ENCODE assay signal across 23 cellular contexts in the genomic region with DNA sequence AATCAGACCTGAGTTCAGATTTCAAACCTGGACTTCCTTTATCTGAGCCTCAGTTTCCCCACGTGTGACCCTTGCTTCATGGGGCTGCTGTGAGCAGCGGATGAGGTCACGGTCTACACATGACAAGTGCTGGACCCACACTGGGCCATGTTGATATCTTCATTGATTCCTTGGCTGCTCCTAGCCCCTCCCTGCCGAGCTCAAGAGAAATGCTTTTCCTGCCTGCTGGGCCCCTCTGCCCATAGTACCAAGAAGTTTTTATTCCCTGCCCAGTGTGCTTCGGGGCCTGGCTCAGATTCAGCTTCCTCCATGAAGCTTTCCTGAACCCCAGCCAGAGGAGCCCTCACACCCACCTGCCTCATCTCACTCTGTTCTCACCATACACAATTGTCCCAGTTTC.
"Had no signal": no experiment of that assay in that cellular context is flagged by ENCODE, and none has a peak within 500 bp of the region (broad histone marks: within the 10 kb centered on the region; RNA-seq: fewer than 3 reads in every experiment).

No MANE protein-coding gene starts in this region.

- H3K36me3 ChIP-seq: brain microvascular endothelial cell had no signal

- DNase-seq: activated CD4-positive, alpha-beta memory T cell treated with anti-CD3 and anti-CD28 coated beads for 36 hours; activated CD4-positive, alpha-beta T cell treated with anti-CD3 and anti-CD28 coated beads for 36 hours; activated CD4-positive, alpha-beta T cell treated with anti-CD3 and anti-CD28 coated beads, Interleukin-2, amount 10 ng/mL, durations not matched to agents 24 days and 14 days; activated CD4-positive, CD25-positive, alpha-beta regulatory T cell; activated CD4-positive, CD25-positive, alpha-beta regulatory T cell treated with anti-CD3 and anti-CD28 coated beads, Interleukin-2, amount 50 U/mL, for 72 hours; activated CD8-positive, alpha-beta memory T cell treated with anti-CD3 and anti-CD28 coated beads, Interleukin-2, amount 10 ng/mL, durations not matched to agents 7 days and 5 days; activated CD8-positive, alpha-beta memory T cell treated with anti-CD3 and anti-CD28 coated beads, Interleukin-2, amount 50 U/mL, for 4 hours; activated CD8-positive, alpha-beta T cell treated with anti-CD3 and anti-CD28 coated beads, Interleukin-2, amount 10 ng/mL, durations not matched to agents 7 days and 5 days; activated gamma-delta T cell; activated naive CD4-positive, alpha-beta T cell; activated naive CD4-positive, alpha-beta T cell treated with anti-CD3 and anti-CD28 coated beads, Interleukin-2, amount 10 ng/mL, durations not matched to agents 7 days and 5 days; activated naive CD8-positive, alpha-beta T cell treated with anti-CD3 and anti-CD28 coated beads, Interleukin-2, amount 10 ng/mL, durations not matched to agents 7 days and 5 days; activated T-cell treated with anti-CD3 and anti-CD28 coated beads, Interleukin-2, amount 50 U/mL, for 1 hour; activated T-cell treated with anti-CD3 and anti-CD28 coated beads, Interleukin-2, amount 50 U/mL, for 48 hours; anterior cingulate cortex; brain microvascular endothelial cell; caudate nucleus; effector memory CD4-positive, alpha-beta T cell; endodermal cell; foreskin fibroblast; T-helper 2 cell had no signal

- H3K27ac ChIP-seq: brain microvascular endothelial cell had no signal

- ATAC-seq: activated CD4-positive, alpha-beta T cell treated with anti-CD3 and anti-CD28 coated beads for 36 hours; activated CD8-positive, alpha-beta memory T cell treated with anti-CD3 and anti-CD28 coated beads, Interleukin-2, amount 10 ng/mL, durations not matched to agents 7 days and 5 days; activated CD8-positive, alpha-beta T cell treated with anti-CD3 and anti-CD28 coated beads, Interleukin-2, amount 10 ng/mL, durations not matched to agents 7 days and 5 days; activated naive CD4-positive, alpha-beta T cell treated with anti-CD3 and anti-CD28 coated beads, Interleukin-2, amount 50 U/mL, for 72 hours; esophagus mucosa had no signal

- H3K27me3 ChIP-seq: brain microvascular endothelial cell had no signal
